Comparison of ENCODE assay signal across 22 cellular contexts in the genomic region with DNA sequence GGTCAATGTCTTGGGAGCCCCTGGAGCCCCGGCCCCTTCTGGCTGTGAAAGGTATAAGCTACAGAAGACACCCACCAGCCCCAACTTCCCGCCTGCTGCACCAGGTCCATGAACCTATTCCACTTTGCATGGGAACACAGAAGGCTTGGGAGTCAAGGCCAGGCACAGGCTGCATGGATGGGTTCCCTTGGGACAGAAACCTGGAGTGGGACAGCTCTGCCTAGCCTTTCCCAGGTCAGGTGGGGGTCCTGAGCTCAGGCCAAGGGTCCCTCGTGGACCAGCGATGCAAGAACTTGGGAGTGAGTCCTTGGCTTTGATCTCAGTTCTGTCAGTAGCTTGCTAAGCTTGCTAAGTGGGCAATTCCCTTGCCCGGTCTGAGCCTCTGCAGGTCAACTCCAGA. TPM values are rescaled to one million over a fixed set of nuclear protein-coding genes. Genes with fewer than 3 reads are reported as not detected.
A peak's percentile ranks its signal among the peaks of the same experiment; 100 is the strongest.
DNase-seq lines count a peak whose midpoint lies in the region; ATAC-seq, FAIRE-seq and TF ChIP-seq lines count a peak whose summit lies in the region.
"Had no signal": no experiment of that assay in that cellular context is flagged by ENCODE, and none has a peak within 500 bp of the region (broad histone marks: within the 10 kb centered on the region; RNA-seq: fewer than 3 reads in every experiment).

No MANE protein-coding gene starts in this region.

- H3K4me1 ChIP-seq in GM12878 (ENCODE audit: control insufficient read depth, insufficient read depth, low read length) (no peaks in the 10 kb centered on the region), osteoblast (ENCODE audit: insufficient read depth, low read length) (peaks cover 3% of the 10 kb centered on the region)

- in situ Hi-C loops in GM12878 (cut with MboI), result no loop called here

- FAIRE-seq in GM12878 (lab: Jason Lieb, UNC) (no peak), GM19239 (lab: Jason Lieb, UNC) (no peak)
- FAIRE-seq: A204.1, G401.6, HTR-8/SVneo had no signal

- no TSS peak for BruUV-seq in GM12878 (replicated peaks; lab: Mats Ljungman, UMichigan)

- DNase-seq in activated effector memory CD4-positive, alpha-beta T cell treated with anti-CD3 and anti-CD28 coated beads, Interleukin-2, amount 50 U/mL, for 16 hours, result peak; percentile 48
- no peak for DNase-seq in activated effector memory CD4-positive, alpha-beta T cell treated with Interleukin-2 at 50 U/mL for 16 hours
- DNase-seq in D341Med (ENCODE audit: low spot score), result peak; percentile 22
- no peak for DNase-seq in GM12878 (ENCODE audit: low read depth, low spot score)
- peak; percentile 68 for DNase-seq in osteoblast (ENCODE audit: insufficient read length, low spot score, missing footprints)
- DNase-seq in superior temporal gyrus (ENCODE audit: extremely low spot score), result no peak
- DNase-seq in GM19239 (ENCODE audit: insufficient read length, low spot score), result no peak
- DNase-seq: DND-41, Karpas-422, NCI-H1417 treated with DMSO at 0.1 percent for 48 hours, NCI-H187 treated with DMSO at 0.1 percent for 48 hours, NCI-H226, NCI-H524, NCI-H82, OCI-M1, SIG-M5 had no signal

- H3K4me3 ChIP-seq in GM12878, result no peak overlapping the region
- no peak overlapping the region for H3K4me3 ChIP-seq in osteoblast (ENCODE audit: insufficient read depth, low read length)
- H3K4me3 ChIP-seq: BLaER1 treated with 17β-estradiol and CSF1 and Interleukin-3, amounts not matched to agents 10 nM and 100 nM; GM23338 had no signal

- TF ChIP-seq CTCF in GM12878 (IDR thresholded peaks at IDR 0.05 in 2 of 3, conservative IDR thresholded peaks at IDR 0.05 in 1 of 3; ENCODE audit: control insufficient read depth in 2 of 3, extremely low read depth in 1 of 3, insufficient read depth in 1 of 3, low read depth in 3 of 3, low read length in 3 of 3) (no peak), osteoblast (IDR thresholded peaks at IDR 0.05; ENCODE audit: extremely low read depth, low read depth, low read length) (no peak)

- ATAC-seq in GM12878 (no peak), HG03045 (IDR thresholded peaks at IDR 0.05; ENCODE audit: unreplicated experiment) (no peak)

- intact Hi-C loops in GM12878 (cut with micrococcal nuclease; ENCODE audit: unreplicated experiment), result no loop called here

- TF ChIP-seq EP300 in GM12878 (IDR thresholded peaks at IDR 0.05; ENCODE audit: borderline replicate concordance in 1 of 2, control insufficient read depth in 1 of 2, low read depth in 2 of 2, low read length in 2 of 2), result no peak

- H3K36me3 ChIP-seq in GM12878 (ENCODE audit: control insufficient read depth in 2 of 2, insufficient read depth in 2 of 2, low read length in 1 of 2), result peaks cover 39 to 72% of the 10 kb centered on the region in 2 experiments; a peak in 3 of 4 replicates
- peaks cover 99% of the 10 kb centered on the region for H3K36me3 ChIP-seq in osteoblast (ENCODE audit: insufficient read depth, low read length)

- H3K9me3 ChIP-seq in GM12878 (replicated peaks; ENCODE audit: control insufficient read depth, insufficient read depth, low read length), result no peaks in the 10 kb centered on the region
- H3K9me3 ChIP-seq in osteoblast (ENCODE audit: low read depth, low read length), result no peaks in the 10 kb centered on the region
- H3K9me3 ChIP-seq: BLaER1 treated with 17β-estradiol and CSF1 and Interleukin-3, amounts not matched to agents 10 nM and 100 nM had no signal

- RAD21 ChIA-PET in GM12878 (lab: Charles Lee; ENCODE audit: unreplicated experiment), result no interaction called here

- H3K27ac ChIP-seq in GM12878 (ENCODE audit: control insufficient read depth, insufficient read depth) (no peak overlapping the region), osteoblast (ENCODE audit: low read depth, low read length) (no peak overlapping the region)
- H3K27ac ChIP-seq: BLaER1 treated with 17β-estradiol and CSF1 and Interleukin-3, amounts not matched to agents 10 nM and 100 nM had no signal

- WGBS in GM12878 (ENCODE audit: insufficient coverage, insufficient replicate concordance, low lambda C conversion rate, missing lambda C conversion rate), result 86% methylated on average over 5 of the region's 5 CpGs

- SMC1A ChIA-PET in GM12878 (lab: Charles Lee; ENCODE audit: uncharacterized antibody, unreplicated experiment), result no interaction called here

- CTCF ChIA-PET in GM12878 (lab: Yijun Ruan, JAX), result interaction anchor here (0.7 to 2.3 kb wide), 2 partner anchors 10 to 98 kb away, joined by 3 to 9 read pairs; no protein-coding TSS in a partner anchor

- TF ChIP-seq RAD21 in GM12878 (IDR thresholded peaks at IDR 0.05; ENCODE audit: insufficient read depth, low read depth, low read length), result no peak

- TF ChIP-seq POLR2A in GM12878 (IDR thresholded peaks at IDR 0.05; ENCODE audit: low read depth, low read length), result peak; percentile 12; the same call in 1 of the 2 replicates

- no peak overlapping the region for H2AFZ ChIP-seq in GM12878 (ENCODE audit: control insufficient read depth, low read depth, low read length)
- H2AFZ ChIP-seq in osteoblast (ENCODE audit: low read length), result no peak overlapping the region
- H2AFZ ChIP-seq: GM23338 had no signal

- no peaks in the 10 kb centered on the region; the same call in 1 of the 2 replicates for H4K20me1 ChIP-seq in GM12878 (ENCODE audit: control insufficient read depth, insufficient read depth)
- peaks cover 16% of the 10 kb centered on the region for H4K20me1 ChIP-seq in osteoblast (ENCODE audit: insufficient read depth, low read length)

- H3K4me2 ChIP-seq in GM12878 (ENCODE audit: control insufficient read depth, insufficient read depth) (no peak overlapping the region), osteoblast (ENCODE audit: insufficient read depth, low read length) (no peak overlapping the region)
- H3K4me2 ChIP-seq: BLaER1 treated with 17β-estradiol and CSF1 and Interleukin-3, amounts not matched to agents 10 nM and 100 nM; GM23338 had no signal

- no peaks in the 10 kb centered on the region for H3K79me2 ChIP-seq in GM12878 (ENCODE audit: control insufficient read depth, insufficient read depth, low read length)
- H3K79me2 ChIP-seq in osteoblast (ENCODE audit: insufficient read depth, low read length), result peaks cover 37% of the 10 kb centered on the region

- no peak overlapping the region for H3K9ac ChIP-seq in GM12878 (ENCODE audit: control insufficient read depth, insufficient read depth, low read length)
- H3K9ac ChIP-seq: BLaER1 treated with 17β-estradiol and CSF1 and Interleukin-3, amounts not matched to agents 10 nM and 100 nM had no signal

- H3K27me3 ChIP-seq in GM12878 (replicated peaks in 1 of 2; ENCODE audit: control insufficient read depth in 2 of 2, insufficient read depth in 2 of 2, low read length in 1 of 2) (no peaks in the 10 kb centered on the region), osteoblast (ENCODE audit: insufficient read depth, low read length) (no peaks in the 10 kb centered on the region)
- H3K27me3 ChIP-seq: BLaER1 treated with 17β-estradiol and CSF1 and Interleukin-3, amounts not matched to agents 10 nM and 100 nM had no signal

- POLR2A ChIA-PET in GM12878 (lab: Charles Lee), result interaction anchor here (0.6 kb wide), 1 partner anchor 16 kb away, joined by 5 read pairs; no protein-coding TSS in a partner anchor

TF ChIP-seq in GM12878, 131 proteins besides CTCF, POLR2A, EP300 and RAD21:
- TF ChIP-seq ETV6 (conservative IDR thresholded peaks at IDR 0.05 in 1 of 2, IDR thresholded peaks at IDR 0.05 in 1 of 2; ENCODE audit: borderline replicate concordance in 1 of 2, low read depth in 1 of 2) (no peak), MYB (IDR thresholded peaks at IDR 0.05; ENCODE audit: borderline replicate concordance, low read depth, low read length) (no peak), POLR2AphosphoS5 (IDR thresholded peaks at IDR 0.05; ENCODE audit: low read length) (0 out of 2 replicates have a peak, but pooled peaks have one; percentile 15), SIN3A (IDR thresholded peaks at IDR 0.05; ENCODE audit: low read depth, low read length) (no peak), HDAC6 (IDR thresholded peaks at IDR 0.05; ENCODE audit: unreplicated experiment) (no peak)

RNA-seq across cellular contexts. Expression of a gene that starts 25.0 kb away (rescaled TPM):
- 106 and 122 TPM in 2 replicates for total RNA-seq in GM12878 (2013; cell fraction: nucleolus; rRNA removed)
- total RNA-seq in GM12878 (2014; rRNA removed) (331 and 385 TPM in 2 replicates), GM12878 (2014; rRNA removed; fragmentation: Illumina TruSeq; extraction: Trizol) (128 and 136 TPM in 2 replicates), GM12878 (2021) (331 and 349 TPM in 2 replicates), osteoblast (413 and 453 TPM in 2 replicates)
- polyA plus RNA-seq in GM12878 (2011; ENCODE audit: low read depth), result 70.6 TPM
- polyA plus RNA-seq in GM12878 (2011; rRNA removed) (37.2 and 113 TPM in 2 replicates), GM12878 (2014; fragmentation: Illumina TruSeq; extraction: Trizol) (49.7 and 140 TPM in 2 replicates), GM12878 (2014; fragmentation: Nextera tagmentation; extraction: Ambion mirVana) (10 to 100 TPM; 56.4 to 98.3 TPM), GM12878 (2014; rRNA removed) (238 and 298 TPM in 2 replicates), GM12878 (2016; fragmentation: Nextera tagmentation; extraction: Ambion mirVana) (100 to 1,000 TPM; 147 to 156 TPM)
- polyA plus RNA-seq in GM12878 (2011; cell fraction: cytosol; rRNA removed), result 108 and 112 TPM in 2 replicates
- 176 and 234 TPM in 2 replicates for polyA plus RNA-seq in GM12878 (2011; cell fraction: nucleus; rRNA removed)
- polyA plus RNA-seq in GM12878 (2012), result 182 and 245 TPM in 2 replicates
- polyA minus RNA-seq in GM12878 (2011; rRNA and poly(A)+ RNA removed), result 84.9 and 143 TPM in 2 replicates
- 96.5 and 97.3 TPM in 2 replicates for polyA minus RNA-seq in GM12878 (2011; cell fraction: cytosol; rRNA and poly(A)+ RNA removed)
- polyA minus RNA-seq in GM12878 (2011; cell fraction: nucleus; rRNA and poly(A)+ RNA removed), result 44.6 and 71.2 TPM in 2 replicates

Comparison
In these comparisons a context has a peak if more than half of its experiments do, and no peak if none do; other contexts are left out.
1. DNase-seq: peak in activated effector memory CD4-positive, alpha-beta T cell treated with anti-CD3 and anti-CD28 coated beads, Interleukin-2, amount 50 U/mL, for 16 hours (single experiment), D341Med (single experiment) and osteoblast (single experiment); none in activated effector memory CD4-positive, alpha-beta T cell treated with Interleukin-2 at 50 U/mL for 16 hours (single experiment), GM12878 (single experiment), superior temporal gyrus (single experiment) and GM19239 (single experiment).